Comparison of ENCODE assay signal across 8 cellular contexts in genomic region chr16:30787613-30788378, GRCh38. TPM values are rescaled to one million over a fixed set of nuclear protein-coding genes. Genes with fewer than 3 reads are reported as not detected.
A peak's percentile ranks its signal among the peaks of the same experiment; 100 is the strongest.
DNase-seq lines count a peak whose midpoint lies in the region; ATAC-seq, FAIRE-seq and TF ChIP-seq lines count a peak whose summit lies in the region.

No MANE protein-coding gene starts in this region.

- peak overlapping the region; percentile 97 to 99 for H3K27ac ChIP-seq in A549

- no peak for TF ChIP-seq EP300 in A549 (IDR thresholded peaks at IDR 0.05)

- H3K4me3 Mint-ChIP-seq in IgD-negative memory B cell = peak overlapping the region; percentile 60 to 90 (median 78)

- peaks cover 18% of the 10 kb centered on the region for H3K27me3 Mint-ChIP-seq in IgD-negative memory B cell

- no peak for TF ChIP-seq CTCF in A549 (IDR thresholded peaks at IDR 0.05)

- H3K4me1 ChIP-seq in A549 (peaks cover 17% of the 10 kb centered on the region), mucosa of stomach (ENCODE audit: control insufficient read depth, insufficient read depth, low read length) (peaks cover 18% of the 10 kb centered on the region)

- CTCF ChIA-PET in A549 (lab: Yijun Ruan, JAX) = interaction anchor here (1.5 to 2.7 kb wide), 3 partner anchors 10 to 154 kb away, joined by 3 to 8 read pairs (median 4); no protein-coding TSS in a partner anchor

- ATAC-seq in A549 (peak; percentile 2; a peak in 3 of 6 replicates), HG03439 (IDR thresholded peaks at IDR 0.05; ENCODE audit: unreplicated experiment) (no peak), GM21619 (IDR thresholded peaks at IDR 0.05; ENCODE audit: unreplicated experiment) (no peak), HG02840 (IDR thresholded peaks at IDR 0.05; ENCODE audit: low FRiP score, unreplicated experiment) (no peak)

- FAIRE-seq in A549 (lab: Jason Lieb, UNC) = no peak

- 69% methylated on average over 11 of the region's 11 CpGs for WGBS in A549 (ENCODE audit: missing lambda C conversion rate)

- no peaks in the 10 kb centered on the region for H3K36me3 Mint-ChIP-seq in IgD-negative memory B cell

- DNase-seq in A549 (ENCODE audit: low read depth in 1 of 2, low spot score in 1 of 2) = no peak
- DNase-seq in dedifferentiated amniotic fluid mesenchymal stem cell (ENCODE audit: extremely low spot score) = peak; percentile 13
- no peak for DNase-seq in DMS79 treated with DMSO at 0.1 percent for 48 hours (lab: John Stamatoyannopoulos, UW)

- no peak for TF ChIP-seq POLR2A in A549 (IDR thresholded peaks at IDR 0.05; ENCODE audit: low read length)

- POLR2A ChIA-PET in A549 (lab: Yijun Ruan, JAX) = interaction anchor here (1.0 to 1.6 kb wide), 4 partner anchors 12 to 48 kb away, joined by 3 to 66 read pairs (median 3); a partner anchor contains a TSS

- H3K27me3 ChIP-seq in mucosa of stomach (ENCODE audit: control insufficient read depth, insufficient read depth, low read length) = no peaks in the 10 kb centered on the region

- no peaks in the 10 kb centered on the region for H3K36me3 ChIP-seq in mucosa of stomach (ENCODE audit: control insufficient read depth, insufficient read depth, low read length)

- peak overlapping the region; percentile 95 for H3K9ac ChIP-seq in mucosa of stomach (ENCODE audit: low read length)

- H3K4me1 Mint-ChIP-seq in IgD-negative memory B cell = peaks cover 0 to 6% (median 6%) of the 10 kb centered on the region in 3 donors

- H3K9me3 Mint-ChIP-seq in IgD-negative memory B cell = no peaks in the 10 kb centered on the region

- no peaks in the 10 kb centered on the region for H3K9me3 ChIP-seq in A549
- no peaks in the 10 kb centered on the region for H3K9me3 ChIP-seq in mucosa of stomach (ENCODE audit: control insufficient read depth, low read length)

- H3K27ac Mint-ChIP-seq in IgD-negative memory B cell = peak overlapping the region in 1 of 3 donors; percentile 67

- no peak for TF ChIP-seq RAD21 in A549 (conservative IDR thresholded peaks at IDR 0.05 in 1 of 2, IDR thresholded peaks at IDR 0.05 in 1 of 2)

- peak overlapping the region; percentile 96 for H3K4me2 ChIP-seq in A549

- H3K4me3 ChIP-seq in A549 = peak overlapping the region; percentile 98
- peak overlapping the region; percentile 98 for H3K4me3 ChIP-seq in mucosa of stomach (ENCODE audit: low read length)

TF ChIP-seq in A549, 52 proteins besides CTCF, POLR2A, EP300 and RAD21:
- TF ChIP-seq KDM1A (IDR thresholded peaks at IDR 0.05; ENCODE audit: low read depth) = no peak
- no peak for TF ChIP-seq ZFP36 (IDR thresholded peaks at IDR 0.05; ENCODE audit: borderline replicate concordance, partially characterized antibody)
- no peak for TF ChIP-seq KDM5A (IDR thresholded peaks at IDR 0.05)
- TF ChIP-seq HES2 (IDR thresholded peaks at IDR 0.05) = no peak
- no peak for TF ChIP-seq ZNF302 (CRISPR knock-in tag; IDR thresholded peaks at IDR 0.05)
- no peak for TF ChIP-seq RARB (CRISPR knock-in tag; IDR thresholded peaks at IDR 0.05)
- no peak for TF ChIP-seq REST (IDR thresholded peaks at IDR 0.05)
- TF ChIP-seq FOSL2 (IDR thresholded peaks at IDR 0.05) = no peak
- TF ChIP-seq FOSL2 (CRISPR knock-in tag; IDR thresholded peaks at IDR 0.05) = no peak
- TF ChIP-seq CEBPB (IDR thresholded peaks at IDR 0.05) = no peak
- no peak for TF ChIP-seq RCOR1 (IDR thresholded peaks at IDR 0.05; ENCODE audit: low read depth, low read length)
- no peak for TF ChIP-seq EHMT2 (IDR thresholded peaks at IDR 0.05; ENCODE audit: low read depth)
- TF ChIP-seq HEYL (CRISPR knock-in tag; IDR thresholded peaks at IDR 0.05) = no peak
- no peak for TF ChIP-seq NR3C1 (IDR thresholded peaks at IDR 0.05)
- TF ChIP-seq JUNB (IDR thresholded peaks at IDR 0.05) = no peak

RNA-seq across cellular contexts. Expression of gene ZNF629, which starts 0.8 kb away (rescaled TPM):
- polyA plus RNA-seq in A549 (2011; rRNA removed) = 5.9 and 7.5 TPM in 2 replicates
- 4.3 and 6.3 TPM in 2 replicates for polyA plus RNA-seq in A549 (2012; cell fraction: cytosol; rRNA removed)
- polyA plus RNA-seq in A549 (2012; cell fraction: nucleus; rRNA removed) = 9.1 and 10.5 TPM in 2 replicates
- polyA plus RNA-seq in A549 (2017; fragmentation: RNase III; extraction: RNeasy Plus Mini Kit Qiagen cat#74134 plus additional on column Dnase treatment) = 12.3 to 13.7 TPM (median 13.6 TPM) in 3 replicates
- polyA minus RNA-seq in A549 (2011; rRNA and poly(A)+ RNA removed) = 10.0 and 10.1 TPM in 2 replicates
- 0.30 TPM for polyA plus RNA-seq in IgD-negative memory B cell

RNA-seq across cellular contexts. Expression of gene RNF40, which starts 25.7 kb away (rescaled TPM):
- polyA plus RNA-seq in A549 (2011; rRNA removed) (66.1 and 88.8 TPM in 2 replicates), A549 (2017; fragmentation: RNase III; extraction: RNeasy Plus Mini Kit Qiagen cat#74134 plus additional on column Dnase treatment) (63.9 to 69.9 TPM (median 66.4 TPM) in 3 replicates), IgD-negative memory B cell (56.0 TPM)
- 46.9 and 60.1 TPM in 2 replicates for polyA plus RNA-seq in A549 (2012; cell fraction: cytosol; rRNA removed)
- polyA plus RNA-seq in A549 (2012; cell fraction: nucleus; rRNA removed) = 85.6 and 97.4 TPM in 2 replicates
- polyA minus RNA-seq in A549 (2011; rRNA and poly(A)+ RNA removed) = 101 and 138 TPM in 2 replicates

RNA-seq across cellular contexts. Expression of gene CFAP119, which starts 25.9 kb away (rescaled TPM):
- 3.5 and 4.5 TPM in 2 replicates for polyA plus RNA-seq in A549 (2011; rRNA removed)
- polyA plus RNA-seq in A549 (2012; cell fraction: cytosol; rRNA removed) = 15.3 and 15.5 TPM in 2 replicates
- 68.5 and 69.5 TPM in 2 replicates for polyA plus RNA-seq in A549 (2012; cell fraction: nucleus; rRNA removed)
- 7.7 to 9.9 TPM (median 9.5 TPM) in 3 replicates for polyA plus RNA-seq in A549 (2017; fragmentation: RNase III; extraction: RNeasy Plus Mini Kit Qiagen cat#74134 plus additional on column Dnase treatment)
- 2.3 and 3.2 TPM in 2 replicates for polyA minus RNA-seq in A549 (2011; rRNA and poly(A)+ RNA removed)
- 0.63 TPM for polyA plus RNA-seq in IgD-negative memory B cell

RNA-seq across cellular contexts. Expression of gene PHKG2, which starts 39.6 kb away (rescaled TPM):
- polyA plus RNA-seq in A549 (2011; rRNA removed) (28.0 and 30.0 TPM in 2 replicates), A549 (2017; fragmentation: RNase III; extraction: RNeasy Plus Mini Kit Qiagen cat#74134 plus additional on column Dnase treatment) (37.1 to 42.0 TPM (median 37.3 TPM) in 3 replicates), IgD-negative memory B cell (36.7 TPM)
- polyA plus RNA-seq in A549 (2012; cell fraction: cytosol; rRNA removed) = 41.6 and 46.7 TPM in 2 replicates
- polyA plus RNA-seq in A549 (2012; cell fraction: nucleus; rRNA removed) = 198 and 211 TPM in 2 replicates
- 22.1 and 29.7 TPM in 2 replicates for polyA minus RNA-seq in A549 (2011; rRNA and poly(A)+ RNA removed)

Comparison
In these comparisons a context has a peak if more than half of its experiments do, and no peak if none do; other contexts are left out.
1. ATAC-seq: peak in A549 (2 of 2); none in HG03439 (single experiment), GM21619 (single experiment) and HG02840 (single experiment).